Comparison of ENCODE assay signal across 17 cellular contexts in the genomic region with DNA sequence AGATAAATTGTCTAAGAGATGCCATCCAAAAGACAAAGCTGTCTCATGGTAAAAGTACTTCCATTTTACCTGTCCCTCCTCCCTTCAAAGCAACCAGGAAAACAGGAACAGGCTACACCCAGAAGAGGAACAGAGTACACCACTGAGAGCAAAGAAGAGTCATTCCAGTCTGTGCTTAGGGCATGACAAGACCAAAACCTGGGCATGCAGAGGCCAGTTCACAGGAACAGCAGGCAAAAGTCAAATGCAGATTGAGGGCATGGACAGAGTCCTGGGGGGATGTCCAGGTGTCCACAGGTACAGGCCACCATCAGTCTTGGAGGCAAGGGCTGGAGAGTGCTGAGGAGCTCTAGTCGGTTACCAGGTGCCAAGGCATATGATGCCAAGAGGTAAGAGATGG. TPM values are rescaled to one million over a fixed set of nuclear protein-coding genes. Genes with fewer than 3 reads are reported as not detected.
DNase-seq lines count a peak whose midpoint lies in the region; ATAC-seq, FAIRE-seq and TF ChIP-seq lines count a peak whose summit lies in the region.
"Had no signal": no experiment of that assay in that cellular context is flagged by ENCODE, and none has a peak within 500 bp of the region (broad histone marks: within the 10 kb centered on the region; RNA-seq: fewer than 3 reads in every experiment).

No MANE protein-coding gene starts in this region.

- H3K36me3 Mint-ChIP-seq in IgD-negative memory B cell, result peaks cover 23% of the 10 kb centered on the region
- H3K36me3 Mint-ChIP-seq in endodermal cell (ENCODE audit: low read depth), result no peaks in the 10 kb centered on the region

- H3K4me3 Mint-ChIP-seq in IgD-negative memory B cell (peak overlapping the region in 3 of 4 donors; percentile 38 to 93 (median 63)), endodermal cell (no peak overlapping the region)

- H3K27me3 Mint-ChIP-seq in IgD-negative memory B cell, result no peaks in the 10 kb centered on the region
- peaks cover 21% of the 10 kb centered on the region for H3K27me3 Mint-ChIP-seq in endodermal cell (ENCODE audit: insufficient read depth)

- no peak overlapping the region for H3K4me3 ChIP-seq in endodermal cell (ENCODE audit: low read length)
- H3K4me3 ChIP-seq: stomach had no signal

- no peaks in the 10 kb centered on the region for H3K36me3 ChIP-seq in endodermal cell (ENCODE audit: control insufficient read depth, insufficient read depth, low read length)
- H3K36me3 ChIP-seq: stomach had no signal

- H3K4me1 ChIP-seq in endodermal cell (ENCODE audit: control insufficient read depth, insufficient read depth, low read length), result no peaks in the 10 kb centered on the region
- H3K4me1 ChIP-seq: Caco-2 had no signal

- TF ChIP-seq CTCF in endodermal cell (conservative IDR thresholded peaks at IDR 0.05), result no peak

- H3K27ac ChIP-seq in endodermal cell (ENCODE audit: low read depth, low read length), result no peak overlapping the region
- H3K27ac ChIP-seq: VCaP had no signal

- no peaks in the 10 kb centered on the region for H3K9me3 Mint-ChIP-seq in IgD-negative memory B cell
- no peaks in the 10 kb centered on the region for H3K9me3 Mint-ChIP-seq in endodermal cell

- WGBS in endodermal cell (ENCODE audit: insufficient coverage in 1 of 2, insufficient read length in 1 of 2), 2 experiments, result 88 to 100% methylated on average over 1 of the region's 1 CpG

- no peaks in the 10 kb centered on the region for H3K9me3 ChIP-seq in endodermal cell (ENCODE audit: control insufficient read depth, low read length)
- H3K9me3 ChIP-seq: Caco-2, stomach had no signal

- peaks cover 4% of the 10 kb centered on the region for H3K27me3 ChIP-seq in endodermal cell (ENCODE audit: control insufficient read depth, insufficient read depth, low read length, poor library complexity, severe bottlenecking)
- H3K27me3 ChIP-seq: stomach had no signal

- DNase-seq in CD1c-positive myeloid dendritic cell (ENCODE audit: extremely low spot score), result peak; percentile 82
- DNase-seq in GM12891 (ENCODE audit: insufficient read length, low spot score), result no peak
- DNase-seq in cerebellar cortex (ENCODE audit: low spot score), result peak; percentile 5
- no peak for DNase-seq in HTR-8/SVneo (ENCODE audit: insufficient read length, low spot score)
- no peak for DNase-seq in endodermal cell
- DNase-seq: Caco-2; cortex of kidney; NCI-H1092 treated with DMSO at 0.1 percent for 48 hours; NCI-H446; stimulated activated CD4-positive, alpha-beta T cell treated with anti-CD3 and anti-CD28 coated beads, Interleukin-1b, Interleukin-23, amount 100 ng/mL, for 48 hours; stomach had no signal

- no peak overlapping the region for H3K9ac ChIP-seq in endodermal cell (ENCODE audit: extremely low read depth, low read length, poor library complexity, severe bottlenecking)

- peak overlapping the region; percentile 74 to 99 (median 97) for H3K27ac Mint-ChIP-seq in IgD-negative memory B cell
- H3K27ac Mint-ChIP-seq in endodermal cell, result no peak overlapping the region

- peak; percentile 46; the same call in 1 of the 2 replicates for TF ChIP-seq POLR2A in GM12891 (IDR thresholded peaks at IDR 0.05; ENCODE audit: low read depth, low read length)

- ATAC-seq in GM18870 (IDR thresholded peaks at IDR 0.05; ENCODE audit: unreplicated experiment) (no peak), GM18519 (IDR thresholded peaks at IDR 0.05; ENCODE audit: low FRiP score, unreplicated experiment) (no peak)

- no peak for FAIRE-seq in GM12891 (lab: Jason Lieb, UNC)
- no peak for FAIRE-seq in HTR-8/SVneo (lab: Jason Lieb, UNC)
- FAIRE-seq: islet of Langerhans had no signal

- H3K4me1 Mint-ChIP-seq in IgD-negative memory B cell (peaks cover 58 to 75% (median 68%) of the 10 kb centered on the region in 3 donors), endodermal cell (no peaks in the 10 kb centered on the region)

TF ChIP-seq in GM12891, 5 proteins besides CTCF, POLR2A, EP300 and RAD21:
- TF ChIP-seq PAX5 (IDR thresholded peaks at IDR 0.05; ENCODE audit: insufficient read depth, low read length, severe bottlenecking) (no peak), TAF1 (IDR thresholded peaks at IDR 0.05; ENCODE audit: low read depth, low read length) (no peak), SPI1 (IDR thresholded peaks at IDR 0.05; ENCODE audit: low read depth, low read length) (peak; percentile 97), POU2F2 (IDR thresholded peaks at IDR 0.05; ENCODE audit: low read depth, low read length) (peak; percentile 41; the same call in 1 of the 2 replicates), POLR2AphosphoS5 (IDR thresholded peaks at IDR 0.05; ENCODE audit: low read depth, low read length) (peak; percentile 64; the same call in 1 of the 2 replicates)

RNA-seq across cellular contexts. Expression of a gene that starts 23.7 kb away (rescaled TPM):
- 207 TPM for polyA plus RNA-seq in GM12891 (2012; ENCODE audit: low read depth, missing spikeins)
- polyA plus RNA-seq in IgD-negative memory B cell, result 110 TPM
- not detected for total RNA-seq in endodermal cell
- polyA plus RNA-seq in endodermal cell (2013, experiment 1 of 2), result not detected
- not detected for polyA plus RNA-seq in endodermal cell (2013, experiment 2 of 2)
- total RNA-seq: Caco-2, fibroblast of villous mesenchyme had no signal

Comparison
In these comparisons a context has a peak if more than half of its experiments do, and no peak if none do; other contexts are left out.
1. DNase-seq: peak in CD1c-positive myeloid dendritic cell (single experiment) and cerebellar cortex (single experiment); none in GM12891 (single experiment), HTR-8/SVneo (single experiment) and endodermal cell (single experiment).